In genomic region chr12:92206596-92206995, GRCh38 we compare ENCODE assay signal across 15 cellular contexts.
"Had no signal": no experiment of that assay in that cellular context is flagged by ENCODE, and none has a peak within 500 bp of the region (broad histone marks: within the 10 kb centered on the region; RNA-seq: fewer than 3 reads in every experiment).

No MANE protein-coding gene starts in this region.

- H3K9me3 ChIP-seq: esophagus squamous epithelium, mucosa of descending colon, neutrophil, right atrium auricular region had no signal

- DNase-seq: activated CD4-positive, alpha-beta T cell treated with anti-CD3 and anti-CD28 coated beads, Interleukin-2, amount 10 ng/mL, durations not matched to agents 7 days and 5 days; activated CD4-positive, CD25-positive, alpha-beta regulatory T cell; activated naive CD4-positive, alpha-beta T cell treated with anti-CD3 and anti-CD28 coated beads, Interleukin-2, amount 50 U/mL, for 16 hours; activated T-cell treated with anti-CD3 and anti-CD28 coated beads for 4 hours; cerebellar nuclear complex; dermis blood vessel endothelial cell; esophagus squamous epithelium; foreskin keratinocyte; mucosa of descending colon; naive thymus-derived CD8-positive, alpha-beta T cell; posterior cingulate gyrus had no signal

- H3K27ac ChIP-seq: esophagus squamous epithelium, foreskin keratinocyte, neutrophil, right atrium auricular region, skin epidermis had no signal

- FAIRE-seq: islet of Langerhans had no signal

- H3K4me3 ChIP-seq: esophagus squamous epithelium, mucosa of descending colon, right atrium auricular region, skin epidermis had no signal

- ATAC-seq: foreskin keratinocyte; mucosa of descending colon; naive thymus-derived CD8-positive, alpha-beta T cell had no signal
